ENCODE assay signal across 11 cellular contexts in the genomic region with DNA sequence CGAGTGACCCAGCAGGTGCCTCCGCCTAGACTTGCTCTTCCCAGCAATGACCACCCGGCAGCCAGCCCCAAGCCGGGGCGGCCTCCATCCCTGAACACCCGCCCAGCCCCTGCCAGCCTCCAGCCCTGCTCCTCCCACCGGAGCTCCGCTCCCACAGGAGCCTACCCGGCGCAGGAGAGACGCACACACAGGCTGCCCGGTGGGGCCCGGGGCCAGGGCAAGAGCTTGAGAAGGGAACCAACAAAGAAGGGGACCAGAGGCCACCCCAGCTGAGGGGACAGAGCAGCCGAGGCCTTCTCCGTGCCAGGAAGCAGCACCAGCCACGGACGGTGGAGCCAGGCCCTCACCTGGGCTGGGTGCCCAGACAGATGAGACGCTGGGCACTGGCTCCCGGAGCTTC. TPM values are rescaled to one million over a fixed set of nuclear protein-coding genes. Genes with fewer than 3 reads are reported as not detected.
DNase-seq lines count a peak whose midpoint lies in the region; ATAC-seq and TF ChIP-seq lines count a peak whose summit lies in the region.
"Had no signal": no experiment of that assay in that cellular context is flagged by ENCODE, and none has a peak within 500 bp of the region (broad histone marks: within the 10 kb centered on the region; RNA-seq: fewer than 3 reads in every experiment).

No MANE protein-coding gene starts in this region.

- H3K4me3 ChIP-seq in heart left ventricle = peak overlapping the region in 5 of 12 donors; percentile 6 to 39 (median 35)

- H3K27ac ChIP-seq in heart left ventricle = peak overlapping the region in 11 of 12 donors; percentile 59 to 100 (median 98)

- no peak for DNase-seq in activated CD4-positive, alpha-beta T cell treated with anti-CD3 and anti-CD28 coated beads for 36 hours
- DNase-seq in activated CD4-positive, alpha-beta T cell treated with anti-CD3 and anti-CD28 coated beads, Interleukin-2, amount 50 U/mL, for 1 hour = no peak
- peak in 4 of 5 donors; percentile 52 to 75 (median 65) for DNase-seq in heart left ventricle
- no peak for DNase-seq in osteocyte (ENCODE audit: extremely low spot score, unreplicated experiment)
- DNase-seq in stimulated activated CD4-positive, alpha-beta T cell treated with anti-CD3 and anti-CD28 coated beads, Interleukin-15, amount 100 ng/mL, for 24 hours = no peak
- DNase-seq in NCI-H2081 (lab: John Stamatoyannopoulos, UW) = no peak
- DNase-seq in cerebellar nuclear complex (lab: John Stamatoyannopoulos, UW) = no peak
- DNase-seq in SK-N-DZ (ENCODE audit: low spot score) = no peak
- DNase-seq: effector memory CD4-positive, alpha-beta T cell; NCI-H526 treated with DMSO at 0.1 percent for 48 hours; SIG-M5 had no signal

- no peak overlapping the region for H3K4me3 Mint-ChIP-seq in activated CD4-positive, alpha-beta T cell treated with anti-CD3 and anti-CD28 coated beads for 36 hours
- no peak overlapping the region for H3K4me3 Mint-ChIP-seq in osteocyte (ENCODE audit: unreplicated experiment)

- H3K27me3 Mint-ChIP-seq in activated CD4-positive, alpha-beta T cell treated with anti-CD3 and anti-CD28 coated beads for 36 hours = no peaks in the 10 kb centered on the region
- no peaks in the 10 kb centered on the region for H3K27me3 Mint-ChIP-seq in osteocyte (ENCODE audit: unreplicated experiment)

- POLR2A ChIA-PET in activated CD4-positive, alpha-beta T cell treated with anti-CD3 and anti-CD28 coated beads for 36 hours (lab: Charles Lee) = no interaction called here

- peak; percentile 30 for ATAC-seq in activated CD4-positive, alpha-beta T cell treated with anti-CD3 and anti-CD28 coated beads for 36 hours
- peak; percentile 4 to 23 (median 22) for ATAC-seq in heart left ventricle

- TF ChIP-seq CTCF in heart left ventricle (IDR thresholded peaks at IDR 0.05) (no peak), osteocyte (IDR thresholded peaks at IDR 0.05) (no peak)

- peaks cover 9% of the 10 kb centered on the region for H3K4me1 Mint-ChIP-seq in activated CD4-positive, alpha-beta T cell treated with anti-CD3 and anti-CD28 coated beads for 36 hours
- peaks cover 40% of the 10 kb centered on the region for H3K4me1 Mint-ChIP-seq in osteocyte (ENCODE audit: unreplicated experiment)

- H3K27me3 ChIP-seq in heart left ventricle = no peaks in the 10 kb centered on the region

- intact Hi-C loops in activated CD4-positive, alpha-beta T cell treated with anti-CD3 and anti-CD28 coated beads for 36 hours (cut with DNase I, micrococcal nuclease) = no loop called here
- intact Hi-C loops in heart left ventricle (cut with DNase I) = loop anchor here in 1 of 10 donors (2.0 kb wide), 1 partner anchor 19 kb away; no protein-coding TSS in a partner anchor

- H3K36me3 ChIP-seq in heart left ventricle = peaks cover 0 to 6% (median 0%) of the 10 kb centered on the region in 9 donors

- H3K9me3 Mint-ChIP-seq in activated CD4-positive, alpha-beta T cell treated with anti-CD3 and anti-CD28 coated beads for 36 hours (ENCODE audit: low read depth) = no peaks in the 10 kb centered on the region
- H3K9me3 Mint-ChIP-seq in osteocyte (ENCODE audit: unreplicated experiment) = no peaks in the 10 kb centered on the region

- peaks cover 8 to 75% (median 57%) of the 10 kb centered on the region in 12 donors for H3K4me1 ChIP-seq in heart left ventricle

- WGBS in heart left ventricle, 4 donors = 30 to 52% (median 43%) methylated on average over 10 to 19 of the region's 19 CpGs

- H3K27ac Mint-ChIP-seq in activated CD4-positive, alpha-beta T cell treated with anti-CD3 and anti-CD28 coated beads for 36 hours = no peak overlapping the region
- peak overlapping the region; percentile 23 for H3K27ac Mint-ChIP-seq in osteocyte (ENCODE audit: unreplicated experiment)

- no peaks in the 10 kb centered on the region for H3K9me3 ChIP-seq in heart left ventricle

- no peaks in the 10 kb centered on the region for H3K36me3 Mint-ChIP-seq in activated CD4-positive, alpha-beta T cell treated with anti-CD3 and anti-CD28 coated beads for 36 hours (ENCODE audit: low read depth)
- H3K36me3 Mint-ChIP-seq in osteocyte (ENCODE audit: unreplicated experiment) = no peaks in the 10 kb centered on the region

- no peak for TF ChIP-seq POLR2A in heart left ventricle (IDR thresholded peaks at IDR 0.05)

- CTCF ChIA-PET in activated CD4-positive, alpha-beta T cell treated with anti-CD3 and anti-CD28 coated beads for 36 hours (lab: Charles Lee) = interaction anchor here (0.7 kb wide), 1 partner anchor 18 kb away, joined by 4 read pairs; no protein-coding TSS in a partner anchor

RNA-seq across cellular contexts. Expression of gene PKD1, which starts 13.8 kb away (rescaled TPM):
- total RNA-seq in activated CD4-positive, alpha-beta T cell treated with anti-CD3 and anti-CD28 coated beads for 36 hours = 10 to 100 TPM; 64.3 to 71.2 TPM
- total RNA-seq in heart left ventricle = 100 to 1,000 TPM in 6 of 9 donors, 10 to 100 TPM in 3; 64.9 to 441 (median 110) TPM
- 100 to 1,000 TPM in 1 of 2 donors, 10 to 100 TPM in 1; 90.6 to 105 TPM for polyA plus RNA-seq in heart left ventricle
- total RNA-seq in osteocyte = 169 and 188 TPM in 2 replicates
- polyA plus RNA-seq in SK-N-DZ (2014; cell fraction: cytosol; rRNA removed) = 80.0 and 122 TPM in 2 replicates
- 608 and 841 TPM in 2 replicates for polyA plus RNA-seq in SK-N-DZ (2014; cell fraction: nucleus; rRNA removed)

RNA-seq across cellular contexts. Expression of gene RAB26, which starts 26.6 kb away (rescaled TPM):
- total RNA-seq in activated CD4-positive, alpha-beta T cell treated with anti-CD3 and anti-CD28 coated beads for 36 hours = under 1 TPM in 1 of 2 experiments, not detected in 1; 0.21 TPM
- 1 to 10 TPM in 4 of 9 donors, under 1 TPM in 5; 0.36 to 5.0 (median 0.75) TPM for total RNA-seq in heart left ventricle
- polyA plus RNA-seq in heart left ventricle = 1 to 10 TPM in 1 of 2 donors, under 1 TPM in 1; 0.28 to 3.3 TPM
- 2.0 and 3.4 TPM in 2 replicates for total RNA-seq in osteocyte
- 3.9 and 5.3 TPM in 2 replicates for polyA plus RNA-seq in SK-N-DZ (2014; cell fraction: cytosol; rRNA removed)
- 38.0 and 47.6 TPM in 2 replicates for polyA plus RNA-seq in SK-N-DZ (2014; cell fraction: nucleus; rRNA removed)

RNA-seq across cellular contexts. Expression of gene TRAF7, which starts 33.7 kb away (rescaled TPM):
- 10 to 100 TPM; 70.7 to 93.7 TPM for total RNA-seq in activated CD4-positive, alpha-beta T cell treated with anti-CD3 and anti-CD28 coated beads for 36 hours
- 10 to 100 TPM; 20.2 to 40.2 (median 27.0) TPM for total RNA-seq in heart left ventricle
- 10 to 100 TPM; 12.2 to 39.5 TPM for polyA plus RNA-seq in heart left ventricle
- 78.1 and 84.9 TPM in 2 replicates for total RNA-seq in osteocyte
- polyA plus RNA-seq in SK-N-DZ (2014; cell fraction: cytosol; rRNA removed) = 97.6 and 109 TPM in 2 replicates
- polyA plus RNA-seq in SK-N-DZ (2014; cell fraction: nucleus; rRNA removed) = 116 and 158 TPM in 2 replicates

Comparison
In these comparisons a context has a peak if more than half of its experiments do, and no peak if none do; other contexts are left out.
1. DNase-seq: peak in heart left ventricle (4 of 5); none in activated CD4-positive, alpha-beta T cell treated with anti-CD3 and anti-CD28 coated beads for 36 hours (single experiment), activated CD4-positive, alpha-beta T cell treated with anti-CD3 and anti-CD28 coated beads, Interleukin-2, amount 50 U/mL, for 1 hour (single experiment), osteocyte (single experiment), stimulated activated CD4-positive, alpha-beta T cell treated with anti-CD3 and anti-CD28 coated beads, Interleukin-15, amount 100 ng/mL, for 24 hours (single experiment), NCI-H2081 (0 of 2), cerebellar nuclear complex (0 of 2) and SK-N-DZ (single experiment).